Comparison of ENCODE assay signal across 8 cellular contexts in the genomic region with DNA sequence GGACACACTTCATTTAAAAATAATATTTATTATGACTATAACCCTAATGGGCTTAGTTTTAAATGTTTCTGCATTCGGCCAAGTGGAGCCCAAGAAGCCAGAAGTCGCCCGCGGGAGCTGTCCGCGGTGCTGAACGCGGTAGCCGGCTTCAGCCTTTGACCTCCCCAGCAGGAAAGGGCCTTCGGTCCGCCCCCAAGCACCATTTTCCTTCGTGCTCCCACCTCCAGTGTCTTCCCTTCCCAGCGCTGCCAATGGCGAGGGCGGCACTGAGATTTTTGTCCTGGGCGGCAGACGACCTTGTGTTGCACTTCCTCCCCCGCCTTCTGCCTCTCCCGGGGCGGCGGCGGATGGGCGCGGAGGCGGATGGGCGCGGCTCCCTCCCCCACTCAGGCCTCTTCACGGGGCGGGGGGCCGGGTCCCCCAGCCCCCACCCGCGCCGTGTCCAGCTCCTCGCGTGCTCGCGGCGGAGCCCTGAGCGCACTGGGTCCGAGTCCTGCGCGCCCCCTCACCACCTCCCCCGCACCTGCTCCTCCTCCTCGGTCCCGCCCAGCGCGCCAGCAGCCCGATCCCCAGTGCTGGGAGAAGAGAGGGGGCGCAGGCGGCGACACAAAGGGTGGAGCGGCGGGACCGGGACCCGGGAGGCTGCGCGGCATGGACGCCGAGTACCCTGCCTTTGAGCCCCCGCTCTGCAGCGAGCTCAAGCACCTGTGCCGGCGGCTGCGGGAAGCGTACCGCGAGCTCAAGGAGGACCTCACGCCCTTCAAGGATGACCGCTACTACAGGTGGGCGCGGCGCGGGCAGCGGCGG.
DNase-seq lines count a peak whose midpoint lies in the region; ATAC-seq and TF ChIP-seq lines count a peak whose summit lies in the region.

No MANE protein-coding gene starts in this region.

- ATAC-seq in HG03159 (IDR thresholded peaks at IDR 0.05; ENCODE audit: unreplicated experiment), result no peak

- peaks cover 8% of the 10 kb centered on the region for H3K9me3 Mint-ChIP-seq in nephron

- peaks cover 12% of the 10 kb centered on the region for H3K4me1 Mint-ChIP-seq in nephron

- no peaks in the 10 kb centered on the region for H3K36me3 Mint-ChIP-seq in nephron (ENCODE audit: low read depth)

- H3K27me3 ChIP-seq in HUES6 (ENCODE audit: control insufficient read depth, insufficient read depth, low read length), result peaks cover 5% of the 10 kb centered on the region; the same call in 1 of the 2 replicates

- H3K27ac Mint-ChIP-seq in nephron, result no peak overlapping the region

- DNase-seq in COR-L47 (lab: John Stamatoyannopoulos, UW) (peak; percentile 33), RWPE1 (ENCODE audit: low spot score) (peak; percentile 76), fibroblast of peridontal ligament (ENCODE audit: extremely low read depth) (peak; percentile 69), substantia nigra (lab: John Stamatoyannopoulos, UW) (peak in 26 of 49 donors; percentile 3 to 56 (median 27))
- DNase-seq in activated effector memory CD4-positive, alpha-beta T cell treated with anti-CD3 and anti-CD28 coated beads, Interleukin-2, amount 50 U/mL, for 16 hours, result peak; percentile 90

- peak overlapping the region; percentile 78 for H3K4me3 ChIP-seq in HUES6 (ENCODE audit: low read depth, low read length)

- H3K4me1 ChIP-seq in HUES6 (ENCODE audit: control insufficient read depth, insufficient read depth, low read length), result peaks cover 5% of the 10 kb centered on the region

- H3K9me3 ChIP-seq in HUES6 (ENCODE audit: control insufficient read depth, insufficient read depth, low read depth, low read length), result no peaks in the 10 kb centered on the region

- H3K27me3 Mint-ChIP-seq in nephron (ENCODE audit: low read depth), result peaks cover 30% of the 10 kb centered on the region

- H3K27ac ChIP-seq in HUES6 (ENCODE audit: low read depth, low read length) (peak overlapping the region; percentile 34; the same call in 1 of the 2 replicates), RWPE1 (no peak overlapping the region), substantia nigra (ENCODE audit: low read depth, low read length, poor library complexity, severe bottlenecking) (no peak overlapping the region)

- peak overlapping the region; percentile 77 to 88 (median 87) for H3K4me3 Mint-ChIP-seq in nephron

- H3K36me3 ChIP-seq in HUES6 (ENCODE audit: control insufficient read depth, insufficient read depth, low read length), result no peaks in the 10 kb centered on the region

- peak overlapping the region; percentile 67 for H3K9ac ChIP-seq in HUES6 (ENCODE audit: low read length)

- TF ChIP-seq CTCF in RWPE1 (conservative IDR thresholded peaks at IDR 0.05; ENCODE audit: low read depth), result no peak
- no peak for TF ChIP-seq CTCF in nephron (IDR thresholded peaks at IDR 0.05; ENCODE audit: unreplicated experiment in 3 of 3)

- CTCF ChIA-PET in RWPE1 (lab: Yijun Ruan, JAX), result interaction anchor here (0.6 to 1.6 kb wide), 3 partner anchors 313 to 542 kb away, joined by 3 to 5 read pairs (median 4); no protein-coding TSS in a partner anchor

- POLR2A ChIA-PET in RWPE1 (lab: Yijun Ruan, JAX; ENCODE audit: low non-redundant PET), result no interaction called here

Comparison
In these comparisons a context has a peak if more than half of its experiments do, and no peak if none do; other contexts are left out.
1. DNase-seq: peak in every context shown above with its lines; median percentile 90 in activated effector memory CD4-positive, alpha-beta T cell treated with anti-CD3 and anti-CD28 coated beads, Interleukin-2, amount 50 U/mL, for 16 hours; 76 in RWPE1; 69 in fibroblast of peridontal ligament; 33 in COR-L47; 27 in substantia nigra.